Comparison of ENCODE assay signal across 16 cellular contexts in genomic region chr1:164614316-164614715, GRCh38. TPM values are rescaled to one million over a fixed set of nuclear protein-coding genes. Genes with fewer than 3 reads are reported as not detected.
"Had no signal": no experiment of that assay in that cellular context is flagged by ENCODE, and none has a peak within 500 bp of the region (broad histone marks: within the 10 kb centered on the region; RNA-seq: fewer than 3 reads in every experiment).

No MANE protein-coding gene starts in this region.

- H3K4me3 Mint-ChIP-seq: activated CD4-positive, alpha-beta T cell treated with anti-CD3 and anti-CD28 coated beads for 36 hours; activated naive CD8-positive, alpha-beta T cell; activated T-helper 1 cell treated with anti-CD3 and anti-CD28 coated beads, Interleukin-12 subunit alpha, Interleukin-12 subunit beta, Interleukin-2, Interleukin-4 antibody, amounts not matched to agents 30 ng/mL and 10 ng/mL and 1 ng/mL, durations not matched to agents 14 hours and 24 hours and 36 hours; brain; stimulated activated naive CD8-positive, alpha-beta T cell treated with anti-CD3 and anti-CD28 coated beads, Interleukin-15, amount 100 ng/mL, for 72 hours; T-helper 2 cell treated with Interferon-gamma antibody and Interleukin-4, amounts not matched to agents 5 μg/mL and 100 μg/mL, for 36 hours; WTC11 had no signal

- H3K27ac ChIP-seq: right lobe of liver had no signal

- H3K4me1 Mint-ChIP-seq: activated CD4-positive, alpha-beta T cell treated with anti-CD3 and anti-CD28 coated beads for 36 hours; stimulated activated naive CD8-positive, alpha-beta T cell treated with anti-CD3 and anti-CD28 coated beads, Interleukin-15, amount 100 ng/mL, for 72 hours had no signal

- ATAC-seq: activated CD4-positive, alpha-beta T cell treated with anti-CD3 and anti-CD28 coated beads for 36 hours; left ventricle myocardium superior; right lobe of liver; stimulated activated naive CD8-positive, alpha-beta T cell treated with anti-CD3 and anti-CD28 coated beads, Interleukin-15, amount 100 ng/mL, for 72 hours; WTC11 had no signal

- H3K9me3 Mint-ChIP-seq: activated T-helper 1 cell treated with anti-CD3 and anti-CD28 coated beads, Interleukin-12 subunit alpha, Interleukin-12 subunit beta, Interleukin-2, Interleukin-4 antibody, amounts not matched to agents 30 ng/mL and 10 ng/mL and 1 ng/mL, durations not matched to agents 14 hours and 24 hours and 36 hours; brain; stimulated activated naive CD8-positive, alpha-beta T cell treated with anti-CD3 and anti-CD28 coated beads, Interleukin-15, amount 100 ng/mL, for 72 hours; T-helper 2 cell treated with Interferon-gamma antibody and Interleukin-4, amounts not matched to agents 5 μg/mL and 100 μg/mL, for 36 hours; WTC11 had no signal

- H3K36me3 ChIP-seq: right lobe of liver, suprapubic skin had no signal

- H3K27ac Mint-ChIP-seq: activated CD4-positive, alpha-beta T cell treated with anti-CD3 and anti-CD28 coated beads for 36 hours; activated naive CD8-positive, alpha-beta T cell; activated T-helper 1 cell treated with anti-CD3 and anti-CD28 coated beads, Interleukin-12 subunit alpha, Interleukin-12 subunit beta, Interleukin-2, Interleukin-4 antibody, amounts not matched to agents 30 ng/mL and 10 ng/mL and 1 ng/mL, durations not matched to agents 14 hours and 24 hours and 36 hours; stimulated activated naive CD8-positive, alpha-beta T cell treated with anti-CD3 and anti-CD28 coated beads, Interleukin-15, amount 100 ng/mL, for 72 hours; T-helper 2 cell treated with Interferon-gamma antibody and Interleukin-4, amounts not matched to agents 5 μg/mL and 100 μg/mL, for 36 hours had no signal

- H3K4me3 ChIP-seq: right lobe of liver, smooth muscle cell, suprapubic skin had no signal

- DNase-seq: activated CD4-positive, alpha-beta T cell treated with anti-CD3 and anti-CD28 coated beads for 36 hours; activated CD4-positive, alpha-beta T cell treated with anti-CD3 and anti-CD28 coated beads, Interleukin-2, amount 50 U/mL, for 48 hours; activated gamma-delta T cell treated with Interleukin-2 at 50 U/mL for 16 hours; activated T-cell treated with anti-CD3 and anti-CD28 coated beads for 4 hours; erythroblast; left ventricle myocardium superior; right lobe of liver; stimulated activated CD4-positive, alpha-beta T cell treated with anti-CD3 and anti-CD28 coated beads, Interleukin-4, amount 100 ng/mL, for 1 hour; stimulated activated naive CD8-positive, alpha-beta T cell treated with anti-CD3 and anti-CD28 coated beads, Interleukin-15, amount 100 ng/mL, for 72 hours had no signal

- H3K27me3 Mint-ChIP-seq: activated CD4-positive, alpha-beta T cell treated with anti-CD3 and anti-CD28 coated beads for 36 hours; brain; stimulated activated naive CD8-positive, alpha-beta T cell treated with anti-CD3 and anti-CD28 coated beads, Interleukin-15, amount 100 ng/mL, for 72 hours had no signal

- H3K4me1 ChIP-seq: right lobe of liver had no signal

- H3K27me3 ChIP-seq: right lobe of liver, suprapubic skin had no signal

- H3K9me3 ChIP-seq: right lobe of liver, suprapubic skin had no signal

- H3K36me3 Mint-ChIP-seq: activated naive CD8-positive, alpha-beta T cell; WTC11 had no signal

RNA-seq across cellular contexts. Expression of gene PBX1, which starts 55.3 kb away (rescaled TPM):
- total RNA-seq: activated T-helper 1 cell treated with anti-CD3 and anti-CD28 coated beads, Interleukin-12 subunit alpha, Interleukin-12 subunit beta, Interleukin-2, Interleukin-4 antibody, amounts not matched to agents 30 ng/mL and 10 ng/mL and 1 ng/mL, durations not matched to agents 14 hours and 24 hours and 36 hours had no signal
